16 cellular contexts compared by ENCODE assay signal in the genomic region with DNA sequence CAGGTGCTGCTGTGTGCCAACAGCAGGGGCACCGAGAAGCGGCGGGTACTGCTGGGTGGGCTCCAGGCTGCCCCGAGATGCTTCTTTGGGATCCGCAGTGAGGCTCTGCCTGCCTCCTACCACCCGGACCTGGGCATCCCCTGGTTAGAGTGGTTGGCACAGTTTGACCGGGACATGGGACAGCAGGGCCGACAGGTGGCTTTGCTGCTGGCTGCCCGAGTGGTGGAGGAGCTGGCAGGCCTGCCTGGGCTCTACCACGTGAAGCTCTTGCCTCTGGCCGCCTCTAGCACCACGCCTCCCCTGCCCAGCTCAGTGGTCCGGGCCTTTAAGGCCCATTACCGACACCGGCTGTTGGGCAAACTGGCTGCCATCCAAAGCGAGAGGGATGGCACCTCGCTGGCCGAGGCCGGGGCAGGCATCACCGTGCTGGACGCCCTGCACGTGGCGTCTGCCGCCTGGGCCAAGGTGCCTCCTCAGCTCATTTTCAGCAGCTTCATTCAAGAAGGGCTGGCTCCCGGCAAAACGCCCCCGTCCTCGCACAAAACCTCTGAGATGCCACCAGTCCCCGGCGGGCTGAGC. TPM values are rescaled to one million over a fixed set of nuclear protein-coding genes. Genes with fewer than 3 reads are reported as not detected.
DNase-seq lines count a peak whose midpoint lies in the region; ATAC-seq, FAIRE-seq and TF ChIP-seq lines count a peak whose summit lies in the region.
"Had no signal": no experiment of that assay in that cellular context is flagged by ENCODE, and none has a peak within 500 bp of the region (broad histone marks: within the 10 kb centered on the region; RNA-seq: fewer than 3 reads in every experiment).

No MANE protein-coding gene starts in this region.

- H2AFZ ChIP-seq in astrocyte (ENCODE audit: low read depth, low read length), result no peak overlapping the region
- H2AFZ ChIP-seq: hepatocyte had no signal

- H3K9ac ChIP-seq in astrocyte (ENCODE audit: low read length), result no peak overlapping the region

- no peak overlapping the region for H3K4me2 ChIP-seq in astrocyte (ENCODE audit: low read length)

- POLR2A ChIA-PET in HEK293T (lab: Yijun Ruan, JAX), result interaction anchor here (0.8 to 3.1 kb wide), 7 partner anchors 9 to 143 kb away, joined by 3 to 13 read pairs (median 4); a partner anchor contains a TSS

- H3K27ac Mint-ChIP-seq in astrocyte (ENCODE audit: unreplicated experiment), result peak overlapping the region; percentile 53
- H3K27ac Mint-ChIP-seq in naive B cell, result no peak overlapping the region
- H3K27ac Mint-ChIP-seq in type B pancreatic cell, result no peak overlapping the region
- H3K27ac Mint-ChIP-seq: stimulated activated naive CD8-positive, alpha-beta T cell treated with anti-CD3 and anti-CD28 coated beads, Interleukin-15, amount 100 ng/mL, for 72 hours had no signal

- peak overlapping the region; percentile 57 for H3K4me3 Mint-ChIP-seq in astrocyte (ENCODE audit: unreplicated experiment)
- H3K4me3 Mint-ChIP-seq in naive B cell, result peak overlapping the region in 6 of 8 donors; percentile 5 to 90 (median 79)
- H3K4me3 Mint-ChIP-seq in type B pancreatic cell, result peak overlapping the region; percentile 59

- no peak for FAIRE-seq in astrocyte (lab: Jason Lieb, UNC)
- no peak for FAIRE-seq in GM12891 (lab: Jason Lieb, UNC)

- H3K4me3 ChIP-seq in heart left ventricle, result peak overlapping the region in 4 of 12 donors; percentile 78 to 84 (median 80)
- H3K4me3 ChIP-seq in astrocyte (ENCODE audit: insufficient read depth, low read depth, low read length), result no peak overlapping the region
- H3K4me3 ChIP-seq: hepatocyte, lung had no signal

- peaks cover 26% of the 10 kb centered on the region for H3K27me3 Mint-ChIP-seq in astrocyte (ENCODE audit: low read depth, unreplicated experiment)
- H3K27me3 Mint-ChIP-seq in naive B cell, result no peaks in the 10 kb centered on the region
- H3K27me3 Mint-ChIP-seq in type B pancreatic cell, result peaks cover 23% of the 10 kb centered on the region

- H3K36me3 Mint-ChIP-seq in astrocyte (ENCODE audit: low read depth, unreplicated experiment), result peaks cover 5% of the 10 kb centered on the region
- H3K36me3 Mint-ChIP-seq in naive B cell, result peaks cover 0 to 8% of the 10 kb centered on the region in 2 donors
- H3K36me3 Mint-ChIP-seq in type B pancreatic cell, result peaks cover 3% of the 10 kb centered on the region

- H4K20me1 ChIP-seq in astrocyte (ENCODE audit: insufficient read depth, low read length), result peaks cover 26% of the 10 kb centered on the region

- H3K9me3 Mint-ChIP-seq in astrocyte (ENCODE audit: unreplicated experiment), result no peaks in the 10 kb centered on the region
- H3K9me3 Mint-ChIP-seq in naive B cell, result no peaks in the 10 kb centered on the region
- no peaks in the 10 kb centered on the region for H3K9me3 Mint-ChIP-seq in type B pancreatic cell
- H3K9me3 Mint-ChIP-seq: stimulated activated naive CD8-positive, alpha-beta T cell treated with anti-CD3 and anti-CD28 coated beads, Interleukin-15, amount 100 ng/mL, for 72 hours had no signal

- H3K9me3 ChIP-seq in heart left ventricle (no peaks in the 10 kb centered on the region), astrocyte (ENCODE audit: insufficient read depth, low read depth, low read length) (no peaks in the 10 kb centered on the region)
- H3K9me3 ChIP-seq: BE2C, prostate gland had no signal

- CTCF ChIA-PET in HEK293T (lab: Yijun Ruan, JAX), result interaction anchor here (1.2 kb wide), 1 partner anchor 27 kb away, joined by 3 read pairs; no protein-coding TSS in a partner anchor

- H3K4me1 ChIP-seq in heart left ventricle (peaks cover 0 to 49% (median 25%) of the 10 kb centered on the region in 12 donors), astrocyte (ENCODE audit: insufficient read depth, low read length) (peaks cover 17% of the 10 kb centered on the region)

- no peak for TF ChIP-seq POLR2A in heart left ventricle (IDR thresholded peaks at IDR 0.05)
- TF ChIP-seq POLR2A in GM12891 (IDR thresholded peaks at IDR 0.05; ENCODE audit: low read depth, low read length), result no peak

- H3K4me1 Mint-ChIP-seq in astrocyte (ENCODE audit: low read depth, unreplicated experiment) (peaks cover 8% of the 10 kb centered on the region), naive B cell (peaks cover 18 to 25% (median 24%) of the 10 kb centered on the region in 3 donors), type B pancreatic cell (ENCODE audit: unreplicated experiment) (peaks cover 14% of the 10 kb centered on the region)

- ATAC-seq in heart left ventricle (peak in 2 of 4 donors; percentile 2 to 21), Right ventricle myocardium inferior (no peak), naive B cell (ENCODE audit: low read depth in 2 of 2) (no peak)
- ATAC-seq: stimulated activated naive CD8-positive, alpha-beta T cell treated with anti-CD3 and anti-CD28 coated beads, Interleukin-15, amount 100 ng/mL, for 72 hours had no signal

- H3K79me2 ChIP-seq in astrocyte (ENCODE audit: insufficient read depth, low read length), result no peaks in the 10 kb centered on the region
- H3K79me2 ChIP-seq: hepatocyte had no signal

- peak in 3 of 5 donors; percentile 37 to 69 (median 60) for DNase-seq in heart left ventricle
- no peak for DNase-seq in Right ventricle myocardium inferior (ENCODE audit: missing footprints)
- DNase-seq in astrocyte (ENCODE audit: low read depth), result no peak
- DNase-seq in naive B cell, result no peak
- no peak for DNase-seq in type B pancreatic cell (ENCODE audit: extremely low spot score, unreplicated experiment)
- DNase-seq in germinal center (ENCODE audit: low spot score), result no peak
- no peak for DNase-seq in HEK293T (ENCODE audit: extremely low spot score)
- DNase-seq in GM12891 (ENCODE audit: insufficient read length, low spot score), result no peak
- DNase-seq: activated CD4-positive, CD25-positive, alpha-beta regulatory T cell; BE2C; GOT3; NCI-H2171; stimulated activated naive CD8-positive, alpha-beta T cell treated with anti-CD3 and anti-CD28 coated beads, Interleukin-15, amount 100 ng/mL, for 72 hours had no signal

- H3K27ac ChIP-seq in heart left ventricle (peak overlapping the region in 3 of 12 donors; percentile 13 to 64 (median 38)), astrocyte (ENCODE audit: low read depth, low read length) (no peak overlapping the region)
- H3K27ac ChIP-seq: prostate gland had no signal

- H3K27me3 ChIP-seq in heart left ventricle (peaks cover 0 to 6% (median 0%) of the 10 kb centered on the region in 9 donors), astrocyte (ENCODE audit: insufficient read depth, low read length) (peaks cover 17% of the 10 kb centered on the region)
- H3K27me3 ChIP-seq: BE2C had no signal

- TF ChIP-seq CTCF in heart left ventricle (IDR thresholded peaks at IDR 0.05), result no peak
- TF ChIP-seq CTCF in astrocyte (IDR thresholded peaks at IDR 0.05; ENCODE audit: insufficient read depth, low read depth, low read length), result no peak
- no peak for TF ChIP-seq CTCF in type B pancreatic cell (conservative IDR thresholded peaks at IDR 0.05)

- intact Hi-C loops in heart left ventricle (cut with DNase I), result loop anchor here in 1 of 10 donors (2.0 kb wide), 1 partner anchor 32 kb away; no protein-coding TSS in a partner anchor
- intact Hi-C loops in Right ventricle myocardium inferior (cut with DNase I), result no loop called here

- H3K36me3 ChIP-seq in heart left ventricle, result peaks cover 0 to 19% (median 13%) of the 10 kb centered on the region in 9 donors
- peaks cover 12% of the 10 kb centered on the region for H3K36me3 ChIP-seq in astrocyte (ENCODE audit: insufficient read depth, low read length)
- H3K36me3 ChIP-seq: BE2C had no signal

- WGBS in heart left ventricle, 4 donors, result 68 to 84% (median 81%) methylated on average over 10 to 30 of the region's 30 CpGs

TF ChIP-seq in HEK293T, 16 proteins besides CTCF, POLR2A, EP300 and RAD21 (continues in another document):
- TF ChIP-seq ZNF384 (IDR thresholded peaks at IDR 0.05), result no peak
- no peak for TF ChIP-seq BHLHE40 (IDR thresholded peaks at IDR 0.05; ENCODE audit: borderline replicate concordance)
- TF ChIP-seq ELF4 (IDR thresholded peaks at IDR 0.05), result no peak

TF ChIP-seq in GM12891, 5 proteins besides CTCF, POLR2A, EP300 and RAD21 (continues in another document):
- TF ChIP-seq PAX5 (IDR thresholded peaks at IDR 0.05; ENCODE audit: insufficient read depth, low read length, severe bottlenecking) (no peak), SPI1 (IDR thresholded peaks at IDR 0.05; ENCODE audit: low read depth, low read length) (no peak)

RNA-seq across cellular contexts. Expression of a gene that starts 1.9 kb away (rescaled TPM):
- total RNA-seq in heart left ventricle (under 1 TPM in 7 of 9 donors, not detected in 2; 0.19 to 0.91 (median 0.47) TPM), Right ventricle myocardium inferior (0.54 TPM), astrocyte (0.20 and 0.29 TPM in 2 replicates), type B pancreatic cell (ENCODE audit: low replicate concordance) (1.2 and 1.3 TPM in 2 replicates)
- polyA plus RNA-seq in heart left ventricle (under 1 TPM; 0.29 to 0.42 TPM), naive B cell (ENCODE audit: low read depth in 6 of 6) (1 to 10 TPM; 1.5 to 3.3 (median 1.8) TPM)
- polyA plus RNA-seq in GM12891 (2012; ENCODE audit: low read depth, missing spikeins), result 0.53 TPM

RNA-seq across cellular contexts. Expression of a gene that starts 22.8 kb away (rescaled TPM):
- total RNA-seq in heart left ventricle, result 10 to 100 TPM; 41.0 to 55.4 (median 46.2) TPM
- 10 to 100 TPM; 22.9 to 35.1 TPM for polyA plus RNA-seq in heart left ventricle
- 51.6 TPM for total RNA-seq in Right ventricle myocardium inferior
- 58.5 and 66.4 TPM in 2 replicates for total RNA-seq in astrocyte
- polyA plus RNA-seq in naive B cell (ENCODE audit: low read depth in 6 of 6), result 100 to 1,000 TPM in 1 of 6 donors, 10 to 100 TPM in 5; 68.1 to 104 (median 91.9) TPM
- 64.7 and 85.5 TPM in 2 replicates for total RNA-seq in type B pancreatic cell (ENCODE audit: low replicate concordance)
- 29.9 TPM for polyA plus RNA-seq in GM12891 (2012; ENCODE audit: low read depth, missing spikeins)

RNA-seq across cellular contexts. Expression of a gene that starts 26.0 kb away (rescaled TPM):
- total RNA-seq in heart left ventricle (10 to 100 TPM in 1 of 9 donors, 1 to 10 TPM in 8; 3.8 to 11.6 (median 6.6) TPM), Right ventricle myocardium inferior (5.6 TPM), astrocyte (1.9 and 2.6 TPM in 2 replicates), type B pancreatic cell (ENCODE audit: low replicate concordance) (1.9 and 5.6 TPM in 2 replicates)
- polyA plus RNA-seq in heart left ventricle (1 to 10 TPM; 3.8 to 6.6 TPM), naive B cell (ENCODE audit: low read depth in 6 of 6) (10 to 100 TPM; 10.2 to 35.1 (median 16.2) TPM)
- 15.8 TPM for polyA plus RNA-seq in GM12891 (2012; ENCODE audit: low read depth, missing spikeins)

RNA-seq across cellular contexts. Expression of a gene that starts 30.0 kb away (rescaled TPM):
- 10 to 100 TPM in 7 of 9 donors, 1 to 10 TPM in 2; 6.1 to 24.1 (median 11.3) TPM for total RNA-seq in heart left ventricle
- 10 to 100 TPM in 1 of 2 donors, 1 to 10 TPM in 1; 8.0 to 16.3 TPM for polyA plus RNA-seq in heart left ventricle
- total RNA-seq in Right ventricle myocardium inferior, result 8.2 TPM
- total RNA-seq in astrocyte, result 61.2 and 76.3 TPM in 2 replicates
- 10 to 100 TPM; 45.3 to 64.6 (median 53.8) TPM for polyA plus RNA-seq in naive B cell (ENCODE audit: low read depth in 6 of 6)
- total RNA-seq in type B pancreatic cell (ENCODE audit: low replicate concordance), result 35.0 and 41.8 TPM in 2 replicates
- polyA plus RNA-seq in GM12891 (2012; ENCODE audit: low read depth, missing spikeins), result 14.3 TPM

RNA-seq across cellular contexts. Expression of a gene that starts 41.8 kb away (rescaled TPM):
- total RNA-seq in heart left ventricle (10 to 100 TPM in 4 of 9 donors, 1 to 10 TPM in 5; 3.3 to 25.0 (median 8.9) TPM), Right ventricle myocardium inferior (16.7 TPM), astrocyte (23.0 and 26.7 TPM in 2 replicates), type B pancreatic cell (ENCODE audit: low replicate concordance) (9.4 and 12.9 TPM in 2 replicates)
- polyA plus RNA-seq in heart left ventricle (10 to 100 TPM; 10.3 to 16.3 TPM), naive B cell (ENCODE audit: low read depth in 6 of 6) (under 1 TPM in 1 of 6 donors, not detected in 5; 0.88 TPM)
- polyA plus RNA-seq in GM12891 (2012; ENCODE audit: low read depth, missing spikeins), result 0.32 TPM

Comparison
In these comparisons a context has a peak if more than half of its experiments do, and no peak if none do; other contexts are left out.
1. DNase-seq: peak in heart left ventricle (3 of 5); none in Right ventricle myocardium inferior (single experiment), astrocyte (single experiment), naive B cell (single experiment), type B pancreatic cell (single experiment), germinal center (single experiment), HEK293T (single experiment) and GM12891 (single experiment).
2. Peak in every context shown above with its lines, with median percentiles within 50 percentile points of each other: H3K4me3 Mint-ChIP-seq.